In the genomic region with DNA sequence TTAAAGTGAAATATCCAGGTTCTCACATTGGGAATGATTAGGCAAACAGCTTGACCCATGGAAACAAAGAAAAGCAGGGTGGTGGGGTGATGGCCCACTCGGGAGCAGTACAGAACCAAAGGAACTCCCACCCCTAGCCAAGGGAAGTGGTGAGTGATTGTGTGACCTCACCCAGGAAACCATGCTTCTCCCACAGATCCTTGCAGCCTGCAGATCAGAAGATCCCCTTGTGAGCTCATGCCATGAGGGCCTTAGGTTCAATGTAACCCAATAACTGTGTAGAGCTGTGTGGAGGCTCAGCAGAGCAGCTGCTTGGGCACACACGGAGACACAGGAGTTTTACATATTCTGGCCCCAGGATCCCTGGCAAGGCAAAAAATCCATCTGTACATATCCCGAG, we compare ENCODE assay signal across 27 cellular contexts.
"Had no signal": no experiment of that assay in that cellular context is flagged by ENCODE, and none has a peak within 500 bp of the region (broad histone marks: within the 10 kb centered on the region; RNA-seq: fewer than 3 reads in every experiment).

No MANE protein-coding gene starts in this region.

- H3K36me3 Mint-ChIP-seq: neural progenitor cell; stimulated activated memory B cell treated with anti-CD40 and anti-IgM and Interleukin-4, amounts not matched to agents 10 μg/mL and 1 μg/mL and 100 μg/mL, for 72 hours; type B pancreatic cell had no signal

- H3K9me3 ChIP-seq: colonic mucosa, prostate gland, testis had no signal

- H3K36me3 ChIP-seq: colonic mucosa, esophagus muscularis mucosa, heart right ventricle, neural progenitor cell, prostate gland, right atrium auricular region, tibial artery had no signal

- H3K27me3 ChIP-seq: colonic mucosa, esophagus muscularis mucosa, foreskin keratinocyte, heart right ventricle, neural progenitor cell, right atrium auricular region, testis, tibial artery had no signal

- H3K4me1 Mint-ChIP-seq: memory B cell; nephron; neural progenitor cell; stimulated activated memory B cell treated with anti-CD40 and anti-IgM and Interleukin-4, amounts not matched to agents 10 μg/mL and 1 μg/mL and 100 μg/mL, for 72 hours had no signal

- H3K4me3 ChIP-seq: colonic mucosa, esophagus muscularis mucosa, heart right ventricle, lung, neural progenitor cell, prostate gland, right atrium auricular region, smooth muscle cell, testis, tibial artery had no signal

- H3K4me3 Mint-ChIP-seq: dendritic cell treated with granulocyte-macrophage colony-stimulating factor and Interleukin-4, amounts not matched to agents 40 ng/mL and 50 ng/mL, for 4 days; memory B cell; nephron; neural progenitor cell; stimulated activated memory B cell treated with anti-CD40 and anti-IgM and Interleukin-4, amounts not matched to agents 10 μg/mL and 1 μg/mL and 100 μg/mL, for 72 hours; type B pancreatic cell had no signal

- H3K27ac Mint-ChIP-seq: dendritic cell treated with granulocyte-macrophage colony-stimulating factor and Interleukin-4, amounts not matched to agents 40 ng/mL and 50 ng/mL, for 4 days; memory B cell; nephron; neural progenitor cell; stimulated activated memory B cell treated with anti-CD40 and anti-IgM and Interleukin-4, amounts not matched to agents 10 μg/mL and 1 μg/mL and 100 μg/mL, for 72 hours; type B pancreatic cell had no signal

- DNase-seq: colonic mucosa; effector CD8-positive, alpha-beta T cell; foreskin keratinocyte; glutamatergic neuron; heart right ventricle; hypothalamus; nucleus accumbens; stimulated activated CD4-positive, alpha-beta T cell treated with anti-CD3 and anti-CD28 coated beads, Interleukin-12 subunit alpha, Interleukin-12 subunit beta, amount 100 ng/mL, for 4 hours; stimulated activated CD4-positive, alpha-beta T cell treated with anti-CD3 and anti-CD28 coated beads, Interleukin-2, amount 100 ng/mL, for 24 hours; stimulated activated CD4-positive, alpha-beta T cell treated with anti-CD3 and anti-CD28 coated beads, Interleukin-4, amount 100 ng/mL, for 24 hours; stimulated activated naive CD8-positive, alpha-beta T cell treated with anti-CD3 and anti-CD28 coated beads, Interleukin-15, Interleukin-2, amounts not matched to agents 100 U/mL and 50 U/mL, for 24 hours; substantia nigra; testis; tibial artery had no signal

- H3K27me3 Mint-ChIP-seq: dendritic cell treated with granulocyte-macrophage colony-stimulating factor and Interleukin-4, amounts not matched to agents 40 ng/mL and 50 ng/mL, for 4 days; memory B cell; stimulated activated memory B cell treated with anti-CD40 and anti-IgM and Interleukin-4, amounts not matched to agents 10 μg/mL and 1 μg/mL and 100 μg/mL, for 72 hours; type B pancreatic cell had no signal

- H3K27ac ChIP-seq: colonic mucosa, esophagus muscularis mucosa, foreskin keratinocyte, heart right ventricle, neural progenitor cell, prostate gland, right atrium auricular region, testis, tibial artery had no signal

- ATAC-seq: foreskin keratinocyte; heart right ventricle; left lobe of liver; sciatic nerve; stimulated activated memory B cell treated with anti-CD40 and anti-IgM and Interleukin-4, amounts not matched to agents 10 μg/mL and 1 μg/mL and 100 μg/mL, for 72 hours; stimulated activated naive CD8-positive, alpha-beta T cell treated with anti-CD3 and anti-CD28 coated beads, Interleukin-15, Interleukin-2, amounts not matched to agents 100 U/mL and 50 U/mL, for 24 hours had no signal

- H3K4me1 ChIP-seq: colonic mucosa, esophagus muscularis mucosa, foreskin keratinocyte, heart right ventricle, neural progenitor cell, prostate gland, right atrium auricular region, testis, tibial artery had no signal
